ENCODE assay signal across 1 cellular context in genomic region chr13:22428188-22428828, GRCh38.
TF ChIP-seq lines count a peak whose summit lies in the region.

No MANE protein-coding gene starts in this region.

TF ChIP-seq in K562, 482 proteins besides CTCF, POLR2A, EP300 and RAD21 (continued from another document and continues in another):
- TF ChIP-seq TRIM25 (IDR thresholded peaks at IDR 0.05; ENCODE audit: borderline replicate concordance) (no peak), TCF15 (CRISPR knock-in tag; IDR thresholded peaks at IDR 0.05) (no peak), MAFG (tag; conservative IDR thresholded peaks at IDR 0.05) (no peak), RREB1 (CRISPR knock-in tag; IDR thresholded peaks at IDR 0.05) (no peak), MAFF (IDR thresholded peaks at IDR 0.05; ENCODE audit: low read length) (no peak), MLLT1 (IDR thresholded peaks at IDR 0.05) (no peak), FOXJ3 (CRISPR knock-in tag; IDR thresholded peaks at IDR 0.05) (no peak), ZHX1 (conservative IDR thresholded peaks at IDR 0.05; ENCODE audit: low read length) (no peak), ZBTB8A (IDR thresholded peaks at IDR 0.05; ENCODE audit: partially characterized antibody) (no peak), TAF15 (IDR thresholded peaks at IDR 0.05; ENCODE audit: low read depth, low read length) (no peak), ZNF197 (CRISPR knock-in tag; IDR thresholded peaks at IDR 0.05; ENCODE audit: low read depth) (no peak), CAMTA2 (CRISPR knock-in tag; conservative IDR thresholded peaks at IDR 0.05) (no peak), NFRKB (IDR thresholded peaks at IDR 0.05; ENCODE audit: low read depth) (no peak), SIRT6 (IDR thresholded peaks at IDR 0.05; ENCODE audit: low read depth, low read length) (no peak), TEAD2 (tag; IDR thresholded peaks at IDR 0.05) (no peak), ARID2 (IDR thresholded peaks at IDR 0.05) (no peak), ZNF696 (CRISPR knock-in tag; conservative IDR thresholded peaks at IDR 0.05) (no peak), STAT5B (CRISPR knock-in tag; IDR thresholded peaks at IDR 0.05) (no peak), FOXP1 (CRISPR knock-in tag; IDR thresholded peaks at IDR 0.05) (no peak), ZNF707 (CRISPR knock-in tag; conservative IDR thresholded peaks at IDR 0.05) (no peak), HDAC3 (IDR thresholded peaks at IDR 0.05; ENCODE audit: borderline replicate concordance, partially characterized antibody) (no peak), ZNF766 (CRISPR knock-in tag; conservative IDR thresholded peaks at IDR 0.05) (0 out of 2 replicates have a peak, but pooled peaks have one; percentile 4), ZNF24 (IDR thresholded peaks at IDR 0.05) (no peak), TEAD4 (IDR thresholded peaks at IDR 0.05; ENCODE audit: low read length) (peak; percentile 86), TEAD4 (CRISPR knock-in tag; IDR thresholded peaks at IDR 0.05; ENCODE audit: borderline replicate concordance) (no peak), CBX1 (IDR thresholded peaks at IDR 0.05; ENCODE audit: low read depth) (no peak), PML (IDR thresholded peaks at IDR 0.05; ENCODE audit: low read length) (no peak), TBP (optimal IDR thresholded peaks at IDR 0.05; ENCODE audit: low read depth, low read length) (no peak), PTBP1 (IDR thresholded peaks at IDR 0.05; ENCODE audit: low read depth, low read length) (no peak), ZBTB12 (CRISPR knock-in tag; IDR thresholded peaks at IDR 0.05) (no peak), GTF3C2 (IDR thresholded peaks at IDR 0.05; ENCODE audit: borderline replicate concordance, extremely low read depth, insufficient read length) (no peak), THRA (IDR thresholded peaks at IDR 0.05) (no peak), MCM5 (IDR thresholded peaks at IDR 0.05; ENCODE audit: low read depth) (no peak), RBM14 (IDR thresholded peaks at IDR 0.05; ENCODE audit: borderline replicate concordance, insufficient read depth, low read depth, low read length) (no peak), ZNF124 (CRISPR knock-in tag; IDR thresholded peaks at IDR 0.05) (no peak), ZNF239 (CRISPR knock-in tag; IDR thresholded peaks at IDR 0.05) (no peak), HSF4 (CRISPR knock-in tag; IDR thresholded peaks at IDR 0.05; ENCODE audit: borderline replicate concordance) (no peak), ZNF324 (CRISPR knock-in tag; IDR thresholded peaks at IDR 0.05) (no peak), ZBTB17 (CRISPR knock-in tag; IDR thresholded peaks at IDR 0.05) (no peak), SP2 (IDR thresholded peaks at IDR 0.05; ENCODE audit: extremely low read depth, low read depth, low read length, poor library complexity, severe bottlenecking) (no peak), ZBTB7A (IDR thresholded peaks at IDR 0.05; ENCODE audit: borderline replicate concordance, control insufficient read depth, low read depth, low read length) (no peak), ZNF121 (CRISPR knock-in tag; conservative IDR thresholded peaks at IDR 0.05) (no peak), ARHGAP35 (IDR thresholded peaks at IDR 0.05; ENCODE audit: partially characterized antibody) (no peak), HLTF (IDR thresholded peaks at IDR 0.05) (no peak), TGIF2 (CRISPR knock-in tag; IDR thresholded peaks at IDR 0.05) (no peak), CEBPG (CRISPR knock-in tag; IDR thresholded peaks at IDR 0.05) (no peak), CEBPG (tag; conservative IDR thresholded peaks at IDR 0.05 in 1 of 2, IDR thresholded peaks at IDR 0.05 in 1 of 2) (peak; percentile 93 to 95), HDAC6 (IDR thresholded peaks at IDR 0.05; ENCODE audit: low read depth, low read length) (no peak), ZNF75A (CRISPR knock-in tag; IDR thresholded peaks at IDR 0.05) (no peak), CEBPB (tag; IDR thresholded peaks at IDR 0.05) (peak; percentile 79), MTA1 (IDR thresholded peaks at IDR 0.05; ENCODE audit: borderline replicate concordance) (no peak), ZNF174 (CRISPR knock-in tag; IDR thresholded peaks at IDR 0.05) (no peak), NFYB (IDR thresholded peaks at IDR 0.05; ENCODE audit: extremely low read depth, insufficient read length) (no peak), CTBP1 (IDR thresholded peaks at IDR 0.05; ENCODE audit: borderline replicate concordance) (no peak)
